In genomic region chr15:101128191-101128590, GRCh38 we compare ENCODE assay signal across 8 cellular contexts.
A peak's percentile ranks its signal among the peaks of the same experiment; 100 is the strongest.
DNase-seq lines count a peak whose midpoint lies in the region; ATAC-seq and TF ChIP-seq lines count a peak whose summit lies in the region.

No MANE protein-coding gene starts in this region.

- H3K36me3 ChIP-seq in SJSA1 (no peaks in the 10 kb centered on the region), fibroblast of lung (ENCODE audit: control insufficient read depth, insufficient read depth, low read length) (no peaks in the 10 kb centered on the region)

- H3K4me1 ChIP-seq in SJSA1 (replicated peaks) (peaks cover 59% of the 10 kb centered on the region), fibroblast of lung (ENCODE audit: control insufficient read depth, extremely low read depth, insufficient read depth, low read length) (peaks cover 20% of the 10 kb centered on the region)

- no peaks in the 10 kb centered on the region for H4K20me1 ChIP-seq in fibroblast of lung (ENCODE audit: control insufficient read depth, extremely low read depth, insufficient read depth, low read length)

- H3K4me3 ChIP-seq in SJSA1 (no peak overlapping the region), fibroblast of lung (replicated peaks in 1 of 4; ENCODE audit: control extremely low read depth in 1 of 4, insufficient read depth in 1 of 4, low read depth in 3 of 4, low read length in 4 of 4) (no peak overlapping the region), skeletal muscle cell (ENCODE audit: low read depth, low read length) (no peak overlapping the region)

- no peak for TF ChIP-seq CTCF in fibroblast of lung (conservative IDR thresholded peaks at IDR 0.05 in 1 of 2, IDR thresholded peaks at IDR 0.05 in 1 of 2; ENCODE audit: low read depth in 1 of 2, low read length in 2 of 2)

- no peak for ATAC-seq in GM18909 (IDR thresholded peaks at IDR 0.05; ENCODE audit: poor library complexity, unreplicated experiment)
- ATAC-seq in GM21576 (IDR thresholded peaks at IDR 0.05; ENCODE audit: unreplicated experiment), result no peak
- ATAC-seq in HG02588 (IDR thresholded peaks at IDR 0.05; ENCODE audit: unreplicated experiment), result no peak
- no peak for ATAC-seq in HG03139 (IDR thresholded peaks at IDR 0.05; ENCODE audit: unreplicated experiment)

- peak; percentile 94 for DNase-seq in GM04504 (ENCODE audit: low read depth)
- peak; percentile 78 to 80 for DNase-seq in SJSA1 (ENCODE audit: low read depth in 1 of 2, low spot score in 2 of 2)
- DNase-seq in fibroblast of lung (ENCODE audit: low read depth in 2 of 2), result peak; percentile 98 to 100
- peak; percentile 98 for DNase-seq in skeletal muscle cell (ENCODE audit: low read depth)

- H3K79me2 ChIP-seq in fibroblast of lung (ENCODE audit: control insufficient read depth, insufficient read depth, low read length), result no peaks in the 10 kb centered on the region

- no peak overlapping the region for H2AFZ ChIP-seq in fibroblast of lung (ENCODE audit: low read length)

- H3K27me3 ChIP-seq in SJSA1 (replicated peaks) (no peaks in the 10 kb centered on the region), fibroblast of lung (ENCODE audit: control insufficient read depth, insufficient read depth, low read length) (no peaks in the 10 kb centered on the region)

- peak overlapping the region; percentile 96 for H3K27ac ChIP-seq in SJSA1
- peak overlapping the region; percentile 93 for H3K27ac ChIP-seq in fibroblast of lung (ENCODE audit: insufficient read depth, low read length)

- peak overlapping the region; percentile 20 for H3K4me2 ChIP-seq in fibroblast of lung (ENCODE audit: extremely low read depth, insufficient read depth, low read length)

- no peaks in the 10 kb centered on the region for H3K9me3 ChIP-seq in SJSA1 (replicated peaks)
- no peaks in the 10 kb centered on the region for H3K9me3 ChIP-seq in fibroblast of lung (ENCODE audit: control insufficient read depth, insufficient read depth, low read depth, low read length)

- H3K9ac ChIP-seq in fibroblast of lung (ENCODE audit: insufficient read depth, low read length), result peak overlapping the region; percentile 30
